35 cellular contexts compared by ENCODE assay signal in the genomic region with DNA sequence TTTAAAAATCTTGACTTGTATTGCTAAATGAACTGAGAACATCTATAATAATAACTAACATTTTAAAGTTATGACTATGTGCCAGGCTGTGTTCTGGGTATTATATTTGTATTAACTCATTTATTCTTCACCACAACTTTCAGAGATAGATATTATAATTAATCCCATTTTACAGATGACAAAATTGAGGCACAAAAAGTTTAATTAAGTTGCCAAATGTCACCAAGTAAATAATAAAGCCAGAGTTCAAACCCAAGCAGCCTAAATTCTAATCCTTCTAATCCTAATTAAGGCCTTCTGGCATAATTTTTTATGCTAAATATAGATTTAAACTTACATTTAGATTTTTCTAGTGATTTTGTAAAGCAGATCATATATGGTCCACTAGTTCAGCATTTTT. TPM values are rescaled to one million over a fixed set of nuclear protein-coding genes. Genes with fewer than 3 reads are reported as not detected.
A peak's percentile ranks its signal among the peaks of the same experiment; 100 is the strongest.
DNase-seq lines count a peak whose midpoint lies in the region; ATAC-seq, FAIRE-seq and TF ChIP-seq lines count a peak whose summit lies in the region.
"Had no signal": no experiment of that assay in that cellular context is flagged by ENCODE, and none has a peak within 500 bp of the region (broad histone marks: within the 10 kb centered on the region; RNA-seq: fewer than 3 reads in every experiment).

No MANE protein-coding gene starts in this region.

- TF ChIP-seq CTCF in K562 (IDR thresholded peaks at IDR 0.05 in 2 of 3, conservative IDR thresholded peaks at IDR 0.05 in 1 of 3; ENCODE audit: insufficient read depth in 2 of 3, low read depth in 1 of 3, low read length in 3 of 3) (no peak), osteoblast (IDR thresholded peaks at IDR 0.05; ENCODE audit: extremely low read depth, low read depth, low read length) (no peak)

- CTCF ChIA-PET in K562 (lab: Yijun Ruan, JAX; ENCODE audit: low intra/inter-chr PET ratio): no interaction called here

- in situ Hi-C loops in K562 (cut with MboI): no loop called here

- POLR2A ChIA-PET in K562 (lab: Yijun Ruan, JAX): no interaction called here

- H3K36me3 ChIP-seq in K562 (ENCODE audit: control insufficient read depth, insufficient read depth, low read length) (no peaks in the 10 kb centered on the region), osteoblast (ENCODE audit: insufficient read depth, low read length) (no peaks in the 10 kb centered on the region)
- H3K36me3 ChIP-seq: BE2C; BLaER1; BLaER1 treated with 17β-estradiol and CSF1 and Interleukin-3, amounts not matched to agents 10 nM and 100 nM had no signal

- no peak overlapping the region for H3K4me2 ChIP-seq in K562 (ENCODE audit: insufficient read depth, low read length)
- no peak overlapping the region for H3K4me2 ChIP-seq in osteoblast (ENCODE audit: insufficient read depth, low read length)
- H3K4me2 ChIP-seq: A549, BLaER1 had no signal

- intact Hi-C loops in K562 (cut with micrococcal nuclease): no loop called here
- intact Hi-C loops in activated CD4-positive, alpha-beta T cell treated with anti-CD3 and anti-CD28 coated beads, Interleukin-2, amount 10 ng/mL, durations not matched to agents 24 days and 14 days (cut with micrococcal nuclease): no loop called here

- no peak for TF ChIP-seq POLR2A in K562 (conservative IDR thresholded peaks at IDR 0.05)

- no peaks in the 10 kb centered on the region for H3K36me3 Mint-ChIP-seq in activated CD4-positive, alpha-beta T cell treated with anti-CD3 and anti-CD28 coated beads, Interleukin-2, amount 10 ng/mL, durations not matched to agents 24 days and 14 days (ENCODE audit: low read depth)
- H3K36me3 Mint-ChIP-seq: CD14-positive monocyte; CD4-positive, alpha-beta memory T cell; CD4-positive, CD25-positive, alpha-beta regulatory T cell; CD8-positive, alpha-beta memory T cell; CD8-positive, alpha-beta T cell had no signal

- H3K79me2 ChIP-seq in K562 (ENCODE audit: control insufficient read depth, insufficient read depth, low read length) (no peaks in the 10 kb centered on the region), osteoblast (ENCODE audit: insufficient read depth, low read length) (no peaks in the 10 kb centered on the region)

- no peak overlapping the region for H2AFZ ChIP-seq in K562 (ENCODE audit: low read depth, low read length)
- H2AFZ ChIP-seq in osteoblast (ENCODE audit: low read length): no peak overlapping the region

- BruUV-seq in K562 (replicated peaks; lab: Mats Ljungman, UMichigan): no TSS peak

- DNase-seq in K562 (ENCODE audit: extremely low read depth in 1 of 4, low spot score in 3 of 4) (no peak), osteoblast (ENCODE audit: insufficient read length, low spot score, missing footprints) (peak; percentile 19), hepatic stellate cell (ENCODE audit: low spot score) (no peak), HUDEP-2 (lab: John Stamatoyannopoulos, UW; ENCODE audit: unreplicated experiment in 76 of 76) (no peak)
- no peak for DNase-seq in activated CD4-positive, alpha-beta T cell treated with anti-CD3 and anti-CD28 coated beads, Interleukin-2, amount 10 ng/mL, durations not matched to agents 24 days and 14 days
- DNase-seq: 8988T; ACHN; AML-193; BE2C; C1 segment of cervical spinal cord; Caco-2; Calu3; CD4-positive, alpha-beta memory T cell; CD4-positive, alpha-beta T cell; CD4-positive, CD25-positive, alpha-beta regulatory T cell; CD8-positive, alpha-beta memory T cell; CD8-positive, alpha-beta T cell; COR-L47; DMS 273 treated with DMSO at 0.1 percent for 48 hours; DMS153; DMS53; DMS79; DMS79 treated with DMSO at 0.1 percent for 48 hours; DND-41; EL had no signal

- TF ChIP-seq RAD21 in K562 (CRISPR knock-in tag; conservative IDR thresholded peaks at IDR 0.05 in 1 of 2, IDR thresholded peaks at IDR 0.05 in 1 of 2): no peak

- no peak overlapping the region for H3K9ac ChIP-seq in K562 (ENCODE audit: insufficient read depth in 1 of 2, low read depth in 2 of 2, low read length in 2 of 2)
- H3K9ac ChIP-seq: BLaER1; BLaER1 treated with 17β-estradiol and CSF1 and Interleukin-3, amounts not matched to agents 10 nM and 100 nM had no signal

- H3K4me3 Mint-ChIP-seq in activated CD4-positive, alpha-beta T cell treated with anti-CD3 and anti-CD28 coated beads, Interleukin-2, amount 10 ng/mL, durations not matched to agents 24 days and 14 days: no peak overlapping the region
- H3K4me3 Mint-ChIP-seq: B cell; CD14-positive monocyte; CD4-positive, alpha-beta memory T cell; CD4-positive, alpha-beta T cell; CD4-positive, CD25-positive, alpha-beta regulatory T cell; CD8-positive, alpha-beta memory T cell; CD8-positive, alpha-beta T cell had no signal

- H3K9me3 ChIP-seq in K562 (replicated peaks; ENCODE audit: control insufficient read depth, insufficient read depth, low read depth, low read length) (no peaks in the 10 kb centered on the region), osteoblast (ENCODE audit: low read depth, low read length) (no peaks in the 10 kb centered on the region)
- H3K9me3 ChIP-seq: A549; BE2C; BLaER1; BLaER1 treated with 17β-estradiol and CSF1 and Interleukin-3, amounts not matched to agents 10 nM and 100 nM; Caco-2 had no signal

- H3K4me3 ChIP-seq in K562: no peak overlapping the region
- H3K4me3 ChIP-seq in osteoblast (ENCODE audit: insufficient read depth, low read length): no peak overlapping the region
- H3K4me3 ChIP-seq: A549; BLaER1; BLaER1 treated with 17β-estradiol and CSF1 and Interleukin-3, amounts not matched to agents 10 nM and 100 nM had no signal

- H3K4me1 ChIP-seq in K562 (replicated peaks in 1 of 2; ENCODE audit: control insufficient read depth in 2 of 2, insufficient read depth in 2 of 2, low read length in 2 of 2): peaks cover 4 to 7% of the 10 kb centered on the region in 2 experiments; a peak in 2 of 5 replicates
- H3K4me1 ChIP-seq in osteoblast (ENCODE audit: insufficient read depth, low read length): peaks cover 8% of the 10 kb centered on the region
- H3K4me1 ChIP-seq: BE2C, Caco-2 had no signal

- no peak overlapping the region for H3K27ac Mint-ChIP-seq in activated CD4-positive, alpha-beta T cell treated with anti-CD3 and anti-CD28 coated beads, Interleukin-2, amount 10 ng/mL, durations not matched to agents 24 days and 14 days
- H3K27ac Mint-ChIP-seq: B cell; CD4-positive, alpha-beta memory T cell; CD4-positive, alpha-beta T cell; CD8-positive, alpha-beta memory T cell; CD8-positive, alpha-beta T cell had no signal

- ATAC-seq in K562: no peak
- ATAC-seq: A549; CD8-positive, alpha-beta T cell had no signal

- no peaks in the 10 kb centered on the region for H3K27me3 ChIP-seq in K562 (ENCODE audit: control insufficient read depth in 2 of 2, insufficient read depth in 2 of 2, low read length in 2 of 2)
- H3K27me3 ChIP-seq in osteoblast (ENCODE audit: insufficient read depth, low read length): no peaks in the 10 kb centered on the region
- H3K27me3 ChIP-seq: BE2C; BLaER1; BLaER1 treated with 17β-estradiol and CSF1 and Interleukin-3, amounts not matched to agents 10 nM and 100 nM had no signal

- H3K4me1 Mint-ChIP-seq in activated CD4-positive, alpha-beta T cell treated with anti-CD3 and anti-CD28 coated beads, Interleukin-2, amount 10 ng/mL, durations not matched to agents 24 days and 14 days: peaks cover 6% of the 10 kb centered on the region

- H3K9me3 Mint-ChIP-seq in activated CD4-positive, alpha-beta T cell treated with anti-CD3 and anti-CD28 coated beads, Interleukin-2, amount 10 ng/mL, durations not matched to agents 24 days and 14 days: no peaks in the 10 kb centered on the region
- H3K9me3 Mint-ChIP-seq: CD4-positive, alpha-beta memory T cell; CD4-positive, alpha-beta T cell; CD8-positive, alpha-beta memory T cell; CD8-positive, alpha-beta T cell had no signal

- H3K27ac ChIP-seq in K562 (ENCODE audit: extremely low read depth, low read depth, low read length): no peak overlapping the region
- no peak overlapping the region for H3K27ac ChIP-seq in osteoblast (ENCODE audit: low read depth, low read length)
- H3K27ac ChIP-seq: 22Rv1; A549; BLaER1; BLaER1 treated with 17β-estradiol and CSF1 and Interleukin-3, amounts not matched to agents 10 nM and 100 nM; C4-2B had no signal

- H4K20me1 ChIP-seq in K562 (replicated peaks; ENCODE audit: control insufficient read depth, insufficient read depth, low read length): no peaks in the 10 kb centered on the region
- no peaks in the 10 kb centered on the region for H4K20me1 ChIP-seq in osteoblast (ENCODE audit: insufficient read depth, low read length)
- H4K20me1 ChIP-seq: BLaER1; BLaER1 treated with 17β-estradiol and CSF1 and Interleukin-3, amounts not matched to agents 10 nM and 100 nM had no signal

- TF ChIP-seq EP300 in K562 (IDR thresholded peaks at IDR 0.05; ENCODE audit: low read length): no peak

- H3K27me3 Mint-ChIP-seq in activated CD4-positive, alpha-beta T cell treated with anti-CD3 and anti-CD28 coated beads, Interleukin-2, amount 10 ng/mL, durations not matched to agents 24 days and 14 days: peaks cover 9% of the 10 kb centered on the region
- H3K27me3 Mint-ChIP-seq: B cell had no signal

- H3K9me1 ChIP-seq in K562 (ENCODE audit: control insufficient read depth, insufficient read depth, low read length): no peaks in the 10 kb centered on the region

- FAIRE-seq in K562 (lab: Jason Lieb, UNC) (no peak), islet of Langerhans (lab: Jason Lieb, UNC) (peak; percentile 69)
- FAIRE-seq: A204.1, A549, D721Med had no signal

RNA-seq across cellular contexts. Expression of a gene that starts 17.5 kb away (rescaled TPM):
- 9.3 and 22.8 TPM in 2 replicates for total RNA-seq in K562 (2011; cell fraction: chromatin; rRNA removed; ENCODE audit: low replicate concordance)
- total RNA-seq in K562 (2011; cell fraction: nucleolus; rRNA removed): 15.7 and 17.7 TPM in 2 replicates
- total RNA-seq in K562 (2011; cell fraction: nucleoplasm; rRNA removed): 10.5 and 14.7 TPM in 2 replicates
- 9.6 and 10.2 TPM in 2 replicates for total RNA-seq in K562 (2014; rRNA removed)
- 7.1 and 7.4 TPM in 2 replicates for total RNA-seq in K562 (2014; rRNA removed; fragmentation: Illumina TruSeq; extraction: Trizol)
- total RNA-seq in K562 (2015; rRNA removed; fragmentation: Illumina TruSeq; extraction: Trizol): 11.5 and 11.9 TPM in 2 replicates
- total RNA-seq in K562 (2021): 7.7 and 8.6 TPM in 2 replicates
- polyA plus RNA-seq in K562 (2011; rRNA removed): 45.1 and 161 TPM in 2 replicates
- polyA plus RNA-seq in K562 (2011; cell fraction: cytosol; rRNA removed): 70.9 and 239 TPM in 2 replicates
- 21.0 and 76.7 TPM in 2 replicates for polyA plus RNA-seq in K562 (2011; cell fraction: nucleus; rRNA removed)
- polyA plus RNA-seq in K562 (2012): 27.7 and 59.0 TPM in 2 replicates
- 16.3 and 18.8 TPM in 2 replicates for polyA plus RNA-seq in K562 (2014; fragmentation: Illumina TruSeq; extraction: Trizol)
- 10 to 100 TPM; 23.7 to 24.2 TPM for polyA plus RNA-seq in K562 (2014; fragmentation: Nextera tagmentation; extraction: Ambion mirVana)
- 11.7 and 13.9 TPM in 2 replicates for polyA plus RNA-seq in K562 (2014; rRNA removed)
- polyA minus RNA-seq in K562 (2011; rRNA and poly(A)+ RNA removed): 35.5 and 78.6 TPM in 2 replicates
- 12.4 and 33.4 TPM in 2 replicates for polyA minus RNA-seq in K562 (2011; cell fraction: cytosol; rRNA and poly(A)+ RNA removed)
- polyA minus RNA-seq in K562 (2011; cell fraction: nucleus; rRNA and poly(A)+ RNA removed): 6.2 and 22.2 TPM in 2 replicates
- total RNA-seq in osteoblast: 478 and 491 TPM in 2 replicates
- total RNA-seq in activated CD4-positive, alpha-beta T cell treated with anti-CD3 and anti-CD28 coated beads, Interleukin-2, amount 10 ng/mL, durations not matched to agents 24 days and 14 days: 45.9 and 46.8 TPM in 2 replicates

RNA-seq across cellular contexts. Expression of a gene that starts 58.5 kb away (rescaled TPM):
- 176 and 423 TPM in 2 replicates for total RNA-seq in K562 (2011; cell fraction: chromatin; rRNA removed; ENCODE audit: low replicate concordance)
- total RNA-seq in K562 (2011; cell fraction: nucleolus; rRNA removed): 383 and 414 TPM in 2 replicates
- total RNA-seq in K562 (2011; cell fraction: nucleoplasm; rRNA removed): 358 and 385 TPM in 2 replicates
- 755 and 1,088 TPM in 2 replicates for total RNA-seq in K562 (2014; rRNA removed)
- 779 and 914 TPM in 2 replicates for total RNA-seq in K562 (2014; rRNA removed; fragmentation: Illumina TruSeq; extraction: Trizol)
- 912 and 926 TPM in 2 replicates for total RNA-seq in K562 (2015; rRNA removed; fragmentation: Illumina TruSeq; extraction: Trizol)
- 839 and 845 TPM in 2 replicates for total RNA-seq in K562 (2021)
- 2,698 and 3,950 TPM in 2 replicates for polyA plus RNA-seq in K562 (2011; rRNA removed)
- 6,167 and 6,224 TPM in 2 replicates for polyA plus RNA-seq in K562 (2011; cell fraction: cytosol; rRNA removed)
- 965 and 1,239 TPM in 2 replicates for polyA plus RNA-seq in K562 (2011; cell fraction: nucleus; rRNA removed)
- 1,132 and 1,153 TPM in 2 replicates for polyA plus RNA-seq in K562 (2012)
- 2,770 and 3,012 TPM in 2 replicates for polyA plus RNA-seq in K562 (2014; fragmentation: Illumina TruSeq; extraction: Trizol)
- polyA plus RNA-seq in K562 (2014; fragmentation: Nextera tagmentation; extraction: Ambion mirVana): 1,000 to 10,000 TPM in 1 of 2 experiments, 100 to 1,000 TPM in 1; 776 to 1,185 TPM
- polyA plus RNA-seq in K562 (2014; rRNA removed): 1,517 and 1,660 TPM in 2 replicates
- 2,193 and 2,971 TPM in 2 replicates for polyA minus RNA-seq in K562 (2011; rRNA and poly(A)+ RNA removed)
- polyA minus RNA-seq in K562 (2011; cell fraction: cytosol; rRNA and poly(A)+ RNA removed): 751 and 929 TPM in 2 replicates
- polyA minus RNA-seq in K562 (2011; cell fraction: nucleus; rRNA and poly(A)+ RNA removed): 192 and 360 TPM in 2 replicates
- 307 and 321 TPM in 2 replicates for total RNA-seq in osteoblast
- 286 and 305 TPM in 2 replicates for total RNA-seq in activated CD4-positive, alpha-beta T cell treated with anti-CD3 and anti-CD28 coated beads, Interleukin-2, amount 10 ng/mL, durations not matched to agents 24 days and 14 days

Comparison
In these comparisons a context has a peak if more than half of its experiments do, and no peak if none do; other contexts are left out.
1. RNA of a gene that starts 17.5 kb away (total RNA-seq): 478 to 491 TPM in osteoblast; 45.9 to 46.8 TPM in activated CD4-positive, alpha-beta T cell treated with anti-CD3 and anti-CD28 coated beads, Interleukin-2, amount 10 ng/mL, durations not matched to agents 24 days and 14 days and 7.1 to 22.8 TPM in K562; every median in the first group is over 10 times any median in the second.